ENCODE assay signal across 9 cellular contexts in genomic region chr22:48574776-48575566, GRCh38.
DNase-seq lines count a peak whose midpoint lies in the region; TF ChIP-seq lines count a peak whose summit lies in the region.
"Had no signal": no experiment of that assay in that cellular context is flagged by ENCODE, and none has a peak within 500 bp of the region (broad histone marks: within the 10 kb centered on the region; RNA-seq: fewer than 3 reads in every experiment).

No MANE protein-coding gene starts in this region.

- H3K4me1 Mint-ChIP-seq in nephron, result peaks cover 16% of the 10 kb centered on the region

- H3K27ac Mint-ChIP-seq in nephron, result no peak overlapping the region
- H3K27ac Mint-ChIP-seq: naive B cell had no signal

- no peaks in the 10 kb centered on the region for H3K36me3 Mint-ChIP-seq in nephron (ENCODE audit: low read depth)

- H3K9me3 Mint-ChIP-seq in nephron, result peaks cover 21% of the 10 kb centered on the region

- peaks cover 45% of the 10 kb centered on the region for H3K27me3 Mint-ChIP-seq in nephron (ENCODE audit: low read depth)

- H3K4me3 Mint-ChIP-seq in nephron, result peak overlapping the region; percentile 81 to 89 (median 88)

- DNase-seq in NCI-H2081 (lab: John Stamatoyannopoulos, UW) (peak; percentile 66 to 67), NCI-H2081 treated with DMSO at 0.1 percent for 48 hours (lab: John Stamatoyannopoulos, UW) (no peak), NCI-H345 treated with DMSO at 0.1 percent for 48 hours (lab: John Stamatoyannopoulos, UW; ENCODE audit: unreplicated experiment) (peak; percentile 38), ecto neural progenitor cell (ENCODE audit: low spot score) (peak; percentile 85), NCI-H2196 treated with DMSO at 0.1 percent for 48 hours (lab: John Stamatoyannopoulos, UW; ENCODE audit: unreplicated experiment) (no peak), T1000 (lab: John Stamatoyannopoulos, UW) (no peak)
- no peak for DNase-seq in activated effector memory CD4-positive, alpha-beta T cell treated with Interleukin-2 at 50 U/mL for 16 hours
- DNase-seq: naive B cell had no signal

- peak; percentile 57 to 64 (median 58) for TF ChIP-seq CTCF in nephron (IDR thresholded peaks at IDR 0.05; ENCODE audit: unreplicated experiment in 3 of 3)

Comparison
In these comparisons a context has a peak if more than half of its experiments do, and no peak if none do; other contexts are left out.
1. DNase-seq: peak in NCI-H2081 (2 of 2), NCI-H345 treated with DMSO at 0.1 percent for 48 hours (single experiment) and ecto neural progenitor cell (single experiment); none in NCI-H2081 treated with DMSO at 0.1 percent for 48 hours (single experiment), activated effector memory CD4-positive, alpha-beta T cell treated with Interleukin-2 at 50 U/mL for 16 hours (single experiment), NCI-H2196 treated with DMSO at 0.1 percent for 48 hours (single experiment) and T1000 (single experiment).